Comparison of ENCODE assay signal across 2 cellular contexts in genomic region chr2:37798315-37799005, GRCh38.
TF ChIP-seq lines count a peak whose summit lies in the region.

No MANE protein-coding gene starts in this region.

TF ChIP-seq in IMR-90, 13 proteins besides CTCF, POLR2A, EP300 and RAD21:
- TF ChIP-seq ELK1 (IDR thresholded peaks at IDR 0.05; ENCODE audit: borderline replicate concordance, low read depth, low read length) (no peak), FOS (IDR thresholded peaks at IDR 0.05; ENCODE audit: low read depth, low read length) (no peak), USF2 (IDR thresholded peaks at IDR 0.05; ENCODE audit: low read depth, low read length) (no peak), SMC3 (IDR thresholded peaks at IDR 0.05; ENCODE audit: low read depth, low read length) (no peak), BHLHE40 (IDR thresholded peaks at IDR 0.05; ENCODE audit: low read depth, low read length) (no peak), MAZ (IDR thresholded peaks at IDR 0.05; ENCODE audit: borderline replicate concordance, low read depth, low read length) (no peak), MAFK (IDR thresholded peaks at IDR 0.05; ENCODE audit: low read depth, low read length) (no peak), RCOR1 (IDR thresholded peaks at IDR 0.05; ENCODE audit: insufficient replicate concordance, low read length) (no peak), NFE2L2 (IDR thresholded peaks at IDR 0.05; ENCODE audit: low read depth, low read length) (no peak), MXI1 (IDR thresholded peaks at IDR 0.05; ENCODE audit: borderline replicate concordance, low read depth, low read length) (no peak), CEBPB (IDR thresholded peaks at IDR 0.05; ENCODE audit: low read depth, low read length) (no peak), RFX5 (IDR thresholded peaks at IDR 0.05; ENCODE audit: low read depth, low read length) (no peak), CHD1 (IDR thresholded peaks at IDR 0.05; ENCODE audit: low read depth, low read length) (no peak)
TF ChIP-seq in IMR-90: peak in this region for 0.

TF ChIP-seq in WTC11, 78 proteins besides CTCF, POLR2A, EP300 and RAD21:
- TF ChIP-seq ZBTB21 (CRISPR knock-in tag; IDR thresholded peaks at IDR 0.05; ENCODE audit: borderline replicate concordance) (no peak), ZNF532 (CRISPR knock-in tag; IDR thresholded peaks at IDR 0.05; ENCODE audit: borderline replicate concordance) (no peak), TP53 (CRISPR knock-in tag; IDR thresholded peaks at IDR 0.05) (no peak), ZNF396 (CRISPR knock-in tag; IDR thresholded peaks at IDR 0.05; ENCODE audit: borderline replicate concordance) (no peak), ERG (CRISPR knock-in tag; IDR thresholded peaks at IDR 0.05) (no peak), HMGA2 (CRISPR knock-in tag; IDR thresholded peaks at IDR 0.05) (no peak), ETV6 (CRISPR knock-in tag; IDR thresholded peaks at IDR 0.05) (no peak), ZNF317 (CRISPR knock-in tag; IDR thresholded peaks at IDR 0.05; ENCODE audit: borderline replicate concordance, low read depth) (no peak), ATF3 (CRISPR knock-in tag; conservative IDR thresholded peaks at IDR 0.05) (no peak), GABPB1 (CRISPR knock-in tag; IDR thresholded peaks at IDR 0.05) (no peak), SMAD3 (CRISPR knock-in tag; IDR thresholded peaks at IDR 0.05; ENCODE audit: borderline replicate concordance) (no peak), FOXP1 (CRISPR knock-in tag; IDR thresholded peaks at IDR 0.05; ENCODE audit: borderline replicate concordance) (no peak), ZNF281 (CRISPR knock-in tag; IDR thresholded peaks at IDR 0.05) (no peak), ARID4B (CRISPR knock-in tag; IDR thresholded peaks at IDR 0.05; ENCODE audit: borderline replicate concordance) (no peak), IRF1 (CRISPR knock-in tag; IDR thresholded peaks at IDR 0.05) (no peak), ESRRA (CRISPR knock-in tag; IDR thresholded peaks at IDR 0.05; ENCODE audit: borderline replicate concordance) (no peak)
